ENCODE assay signal across 16 cellular contexts in the genomic region with DNA sequence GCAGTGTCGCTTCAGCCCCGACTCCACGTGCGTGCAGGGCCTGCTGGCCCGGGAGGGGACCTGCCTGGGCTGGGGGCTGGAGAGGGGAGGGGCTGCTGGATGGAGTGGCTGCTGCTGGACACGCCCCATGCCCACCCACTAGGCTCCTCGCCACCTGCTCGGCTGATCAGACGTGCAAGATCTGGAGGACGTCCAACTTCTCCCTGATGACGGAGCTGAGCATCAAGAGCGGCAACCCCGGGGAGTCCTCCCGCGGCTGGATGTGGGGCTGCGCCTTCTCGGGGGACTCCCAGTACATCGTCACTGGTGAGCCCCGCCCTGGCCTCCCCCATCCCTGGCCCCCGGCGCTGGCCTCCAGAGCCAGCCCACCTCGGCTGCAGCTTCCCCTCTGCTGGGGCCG. TPM values are rescaled to one million over a fixed set of nuclear protein-coding genes. Genes with fewer than 3 reads are reported as not detected.
DNase-seq lines count a peak whose midpoint lies in the region; TF ChIP-seq lines count a peak whose summit lies in the region.
"Had no signal": no experiment of that assay in that cellular context is flagged by ENCODE, and none has a peak within 500 bp of the region (broad histone marks: within the 10 kb centered on the region; RNA-seq: fewer than 3 reads in every experiment).

No MANE protein-coding gene starts in this region.

- TF ChIP-seq CTCF in 22Rv1 (IDR thresholded peaks at IDR 0.05) (no peak), GM10266 (IDR thresholded peaks at IDR 0.05; ENCODE audit: control insufficient read depth, insufficient read depth, low read depth, missing control alignments) (no peak)

- H3K27ac ChIP-seq in 22Rv1 (peak overlapping the region; percentile 85), caudate nucleus (ENCODE audit: low read depth, low read length) (no peak overlapping the region)
- H3K27ac ChIP-seq: BLaER1 treated with 17β-estradiol and CSF1 and Interleukin-3, amounts not matched to agents 10 nM and 100 nM; KMS-11; PC-9 had no signal

- DNase-seq in NCI-H1694 (lab: John Stamatoyannopoulos, UW) (peak; percentile 16), NCI-H1694 treated with DMSO at 0.1 percent for 48 hours (lab: John Stamatoyannopoulos, UW) (no peak), NCI-H2107 (lab: John Stamatoyannopoulos, UW) (peak; percentile 29), SK-N-DZ (ENCODE audit: low spot score) (peak; percentile 73), GM10266 (ENCODE audit: extremely low spot score) (no peak), caudate nucleus (lab: John Stamatoyannopoulos, UW) (no peak)
- no peak for DNase-seq in stimulated activated CD4-positive, alpha-beta T cell treated with anti-CD3 and anti-CD28 coated beads, Interleukin-4, amount 100 ng/mL, for 4 hours
- DNase-seq: EL, NCI-H1930, NCI-H446, PC-9, SK-N-SH, T-cell had no signal

RNA-seq across cellular contexts. Expression of a gene that starts 2.4 kb away (rescaled TPM):
- polyA plus RNA-seq in SK-N-DZ (2014; cell fraction: cytosol; rRNA removed): 9.1 and 16.3 TPM in 2 replicates
- polyA plus RNA-seq in SK-N-DZ (2014; cell fraction: nucleus; rRNA removed): 103 and 141 TPM in 2 replicates

RNA-seq across cellular contexts. Expression of a gene that starts 3.1 kb away (rescaled TPM):
- 37.3 and 53.0 TPM in 2 replicates for polyA plus RNA-seq in SK-N-DZ (2014; cell fraction: cytosol; rRNA removed)
- polyA plus RNA-seq in SK-N-DZ (2014; cell fraction: nucleus; rRNA removed): 103 and 131 TPM in 2 replicates

RNA-seq across cellular contexts. Expression of a gene that starts 6.3 kb away (rescaled TPM):
- 40.6 and 53.1 TPM in 2 replicates for polyA plus RNA-seq in SK-N-DZ (2014; cell fraction: cytosol; rRNA removed)
- 122 and 125 TPM in 2 replicates for polyA plus RNA-seq in SK-N-DZ (2014; cell fraction: nucleus; rRNA removed)

RNA-seq across cellular contexts. Expression of a gene that starts 11.9 kb away (rescaled TPM):
- polyA plus RNA-seq in SK-N-DZ (2014; cell fraction: cytosol; rRNA removed): 4.7 and 4.8 TPM in 2 replicates
- polyA plus RNA-seq in SK-N-DZ (2014; cell fraction: nucleus; rRNA removed): 28.7 and 32.8 TPM in 2 replicates

RNA-seq across cellular contexts. Expression of a gene that starts 15.1 kb away (rescaled TPM):
- polyA plus RNA-seq in SK-N-DZ (2014; cell fraction: cytosol; rRNA removed): 33.7 and 43.6 TPM in 2 replicates
- 308 and 320 TPM in 2 replicates for polyA plus RNA-seq in SK-N-DZ (2014; cell fraction: nucleus; rRNA removed)

Comparison
In these comparisons a context has a peak if more than half of its experiments do, and no peak if none do; other contexts are left out.
1. DNase-seq: peak in NCI-H1694 (single experiment), NCI-H2107 (single experiment) and SK-N-DZ (single experiment); none in NCI-H1694 treated with DMSO at 0.1 percent for 48 hours (single experiment), GM10266 (single experiment), caudate nucleus (0 of 61) and stimulated activated CD4-positive, alpha-beta T cell treated with anti-CD3 and anti-CD28 coated beads, Interleukin-4, amount 100 ng/mL, for 4 hours (0 of 2).